ENCODE assay signal across 8 cellular contexts in the genomic region with DNA sequence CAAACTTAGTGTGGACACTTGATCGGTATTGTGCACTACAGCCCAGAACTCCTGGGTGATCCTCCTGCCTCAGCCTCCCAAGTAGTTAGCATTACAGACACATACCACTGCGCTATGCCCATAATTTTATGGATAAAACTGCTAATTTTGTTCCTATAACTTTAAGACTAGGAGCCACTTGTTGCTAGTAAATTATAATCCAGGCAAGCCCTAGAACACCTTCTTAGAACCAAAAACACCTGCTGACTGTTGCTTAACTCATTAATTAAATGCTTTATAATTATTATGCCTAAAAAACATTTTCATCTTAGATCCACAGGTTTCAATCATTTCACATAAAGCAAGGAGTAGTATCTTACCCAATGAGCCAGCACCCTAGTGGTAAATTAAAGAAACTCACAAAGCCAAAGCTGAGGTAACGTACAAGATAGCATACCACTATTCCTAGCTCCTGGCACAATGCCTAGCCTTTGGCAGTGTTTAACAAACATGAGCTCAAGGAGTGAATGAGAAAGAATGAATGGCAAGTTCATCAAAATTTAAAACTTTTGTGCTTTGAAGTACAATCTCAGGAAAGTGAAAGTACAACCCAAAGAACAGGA. TPM values are rescaled to one million over a fixed set of nuclear protein-coding genes. Genes with fewer than 3 reads are reported as not detected.
DNase-seq lines count a peak whose midpoint lies in the region; FAIRE-seq and TF ChIP-seq lines count a peak whose summit lies in the region.
"Had no signal": no experiment of that assay in that cellular context is flagged by ENCODE, and none has a peak within 500 bp of the region (broad histone marks: within the 10 kb centered on the region; RNA-seq: fewer than 3 reads in every experiment).

No MANE protein-coding gene starts in this region.

- H3K36me3 ChIP-seq in H7 (replicated peaks; ENCODE audit: control insufficient read depth, insufficient read depth, low read length) (peaks cover 4% of the 10 kb centered on the region), bronchial epithelial cell (ENCODE audit: control insufficient read depth, insufficient read depth, low read length) (no peaks in the 10 kb centered on the region)

- H3K4me1 Mint-ChIP-seq in neural crest cell: peaks cover 13% of the 10 kb centered on the region

- FAIRE-seq in bronchial epithelial cell (lab: Jason Lieb, UNC): no peak

- peak; percentile 17 for TF ChIP-seq CTCF in bronchial epithelial cell (IDR thresholded peaks at IDR 0.05; ENCODE audit: insufficient read depth, low read length, severe bottlenecking)
- peak; percentile 33 for TF ChIP-seq CTCF in neural crest cell (conservative IDR thresholded peaks at IDR 0.05)

- H3K27me3 ChIP-seq in H7 (ENCODE audit: control insufficient read depth, insufficient read depth, low read length) (no peaks in the 10 kb centered on the region), bronchial epithelial cell (ENCODE audit: control insufficient read depth, insufficient read depth, low read length) (no peaks in the 10 kb centered on the region)

- H3K9me3 Mint-ChIP-seq in neural crest cell: no peaks in the 10 kb centered on the region

- peak; percentile 40 for DNase-seq in H7
- DNase-seq in NCI-H2029 (lab: John Stamatoyannopoulos, UW): peak; percentile 41
- DNase-seq in bronchial epithelial cell (ENCODE audit: low read depth): peak; percentile 57
- no peak for DNase-seq in neural crest cell (ENCODE audit: low read depth, low spot score)
- DNase-seq in epidermal melanocyte (ENCODE audit: insufficient read length, low spot score): no peak
- no peak for DNase-seq in effector CD4-positive, alpha-beta T cell
- no peak for DNase-seq in NK-92 (lab: John Stamatoyannopoulos, UW; ENCODE audit: unreplicated experiment)
- DNase-seq: NCI-H187 had no signal

- H3K36me3 Mint-ChIP-seq in neural crest cell (ENCODE audit: low read depth): peaks cover 6% of the 10 kb centered on the region

- H3K4me3 Mint-ChIP-seq in neural crest cell: peak overlapping the region; percentile 48

- H3K27ac Mint-ChIP-seq in neural crest cell (ENCODE audit: unreplicated experiment): no peak overlapping the region

- no peak overlapping the region for H3K4me3 ChIP-seq in H7 (ENCODE audit: insufficient read depth, low read depth, low read length)
- no peak overlapping the region for H3K4me3 ChIP-seq in bronchial epithelial cell (ENCODE audit: low read depth, low read length)

- H3K27me3 Mint-ChIP-seq in neural crest cell (ENCODE audit: low read depth): no peaks in the 10 kb centered on the region

RNA-seq across cellular contexts. Expression of a gene that starts 5.4 kb away (rescaled TPM):
- 119 and 127 TPM in 2 replicates for total RNA-seq in H7 (2014; rRNA removed; shearing (Covaris generic))
- total RNA-seq in bronchial epithelial cell (32.8 and 53.4 TPM in 2 replicates), neural crest cell (86.5 and 89.7 TPM in 2 replicates)

RNA-seq across cellular contexts. Expression of a gene that starts 5.5 kb away (rescaled TPM):
- total RNA-seq in H7 (2014; rRNA removed; shearing (Covaris generic)): 15.0 and 16.6 TPM in 2 replicates
- 3.4 and 3.6 TPM in 2 replicates for total RNA-seq in bronchial epithelial cell
- 13.6 and 15.6 TPM in 2 replicates for total RNA-seq in neural crest cell

Comparison
In these comparisons a context has a peak if more than half of its experiments do, and no peak if none do; other contexts are left out.
1. DNase-seq: peak in H7 (single experiment), NCI-H2029 (single experiment) and bronchial epithelial cell (single experiment); none in neural crest cell (single experiment), epidermal melanocyte (single experiment), effector CD4-positive, alpha-beta T cell (single experiment) and NK-92 (single experiment).